Comparison of ENCODE assay signal across 1 cellular context in the genomic region with DNA sequence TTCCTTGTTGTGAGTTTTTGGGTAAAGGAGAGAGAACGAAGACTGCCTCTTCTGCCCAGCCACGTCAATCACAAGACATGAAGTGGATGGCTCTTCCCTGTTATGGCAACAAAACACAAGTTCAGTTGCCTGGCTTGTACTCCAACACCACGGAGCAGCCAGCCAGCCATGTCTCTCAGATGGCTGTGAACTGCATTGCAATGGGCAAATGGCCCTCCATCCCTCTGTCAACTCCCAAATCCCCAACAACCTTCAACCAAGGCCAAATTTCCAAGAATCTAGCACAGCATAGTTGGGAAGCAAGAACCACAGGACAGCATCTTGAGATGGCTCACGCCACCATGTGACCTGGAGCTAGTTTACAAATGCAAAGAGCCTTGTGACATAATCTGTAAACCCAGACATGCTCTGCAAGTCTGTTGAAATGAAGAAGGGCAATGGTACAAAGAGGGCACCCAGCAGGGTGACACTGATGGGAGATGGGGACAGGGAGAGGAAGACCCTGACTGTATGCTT.
TF ChIP-seq lines count a peak whose summit lies in the region.

No MANE protein-coding gene starts in this region.

TF ChIP-seq in K562, 482 proteins besides CTCF, POLR2A, EP300 and RAD21:
- TF ChIP-seq CHD4 (IDR thresholded peaks at IDR 0.05; ENCODE audit: insufficient read depth, insufficient replicate concordance, low read depth, low read length, poor library complexity, severe bottlenecking) (no peak), SMARCB1 (IDR thresholded peaks at IDR 0.05; ENCODE audit: insufficient read length, low read depth) (no peak), RUNX1 (IDR thresholded peaks at IDR 0.05; ENCODE audit: low read depth) (no peak), PTBP1 (IDR thresholded peaks at IDR 0.05; ENCODE audit: low read depth, low read length) (no peak), ZNF583 (CRISPR knock-in tag; IDR thresholded peaks at IDR 0.05) (no peak), ZNF12 (CRISPR knock-in tag; IDR thresholded peaks at IDR 0.05) (no peak), BDP1 (IDR thresholded peaks at IDR 0.05; ENCODE audit: insufficient read depth, insufficient read length) (no peak), ZNF277 (CRISPR knock-in tag; IDR thresholded peaks at IDR 0.05; ENCODE audit: borderline replicate concordance) (no peak), ZC3H8 (IDR thresholded peaks at IDR 0.05) (no peak), PHB (CRISPR knock-in tag; IDR thresholded peaks at IDR 0.05) (no peak), POLR2B (IDR thresholded peaks at IDR 0.05; ENCODE audit: low read depth, partially characterized antibody) (no peak)
- TF ChIP-seq, protein P1, sequence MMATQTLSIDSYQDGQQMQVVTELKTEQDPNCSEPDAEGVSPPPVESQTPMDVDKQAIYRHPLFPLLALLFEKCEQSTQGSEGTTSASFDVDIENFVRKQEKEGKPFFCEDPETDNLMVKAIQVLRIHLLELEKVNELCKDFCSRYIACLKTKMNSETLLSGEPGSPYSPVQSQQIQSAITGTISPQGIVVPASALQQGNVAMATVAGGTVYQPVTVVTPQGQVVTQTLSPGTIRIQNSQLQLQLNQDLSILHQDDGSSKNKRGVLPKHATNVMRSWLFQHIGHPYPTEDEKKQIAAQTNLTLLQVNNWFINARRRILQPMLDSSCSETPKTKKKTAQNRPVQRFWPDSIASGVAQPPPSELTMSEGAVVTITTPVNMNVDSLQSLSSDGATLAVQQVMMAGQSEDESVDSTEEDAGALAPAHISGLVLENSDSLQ (IDR thresholded peaks at IDR 0.05): 0 out of 2 replicates have a peak, but pooled peaks have one; percentile 13
- TF ChIP-seq, protein P2, sequence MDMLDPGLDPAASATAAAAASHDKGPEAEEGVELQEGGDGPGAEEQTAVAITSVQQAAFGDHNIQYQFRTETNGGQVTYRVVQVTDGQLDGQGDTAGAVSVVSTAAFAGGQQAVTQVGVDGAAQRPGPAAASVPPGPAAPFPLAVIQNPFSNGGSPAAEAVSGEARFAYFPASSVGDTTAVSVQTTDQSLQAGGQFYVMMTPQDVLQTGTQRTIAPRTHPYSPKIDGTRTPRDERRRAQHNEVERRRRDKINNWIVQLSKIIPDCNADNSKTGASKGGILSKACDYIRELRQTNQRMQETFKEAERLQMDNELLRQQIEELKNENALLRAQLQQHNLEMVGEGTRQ (CRISPR knock-in tag; IDR thresholded peaks at IDR 0.05): peak; percentile 15; the same call in 1 of the 2 replicates
